ENCODE assay signal across 7 cellular contexts in genomic region chr13:28324181-28324789, GRCh38.
A peak's percentile ranks its signal among the peaks of the same experiment; 100 is the strongest.
DNase-seq lines count a peak whose midpoint lies in the region; ATAC-seq and TF ChIP-seq lines count a peak whose summit lies in the region.

No MANE protein-coding gene starts in this region.

- H3K27me3 ChIP-seq in Peyer's patch (no peaks in the 10 kb centered on the region), osteoblast (ENCODE audit: insufficient read depth, low read length) (no peaks in the 10 kb centered on the region), upper lobe of right lung (no peaks in the 10 kb centered on the region)

- no peaks in the 10 kb centered on the region for H3K4me1 ChIP-seq in Peyer's patch
- peaks cover 40% of the 10 kb centered on the region for H3K4me1 ChIP-seq in osteoblast (ENCODE audit: insufficient read depth, low read length)
- peaks cover 6% of the 10 kb centered on the region for H3K4me1 ChIP-seq in upper lobe of right lung

- H3K36me3 ChIP-seq in Peyer's patch, result no peaks in the 10 kb centered on the region
- no peaks in the 10 kb centered on the region for H3K36me3 ChIP-seq in osteoblast (ENCODE audit: insufficient read depth, low read length)
- no peaks in the 10 kb centered on the region for H3K36me3 ChIP-seq in upper lobe of right lung

- TF ChIP-seq CTCF in GM12864 (IDR thresholded peaks at IDR 0.05; ENCODE audit: low read depth, low read length, missing control alignments), result peak; percentile 91
- peak; percentile 28 to 74 (median 62) for TF ChIP-seq CTCF in Peyer's patch (IDR thresholded peaks at IDR 0.05)
- TF ChIP-seq CTCF in fibroblast of villous mesenchyme (IDR thresholded peaks at IDR 0.05; ENCODE audit: insufficient read depth, low read depth, low read length), result peak; percentile 89
- peak; percentile 91 for TF ChIP-seq CTCF in osteoblast (IDR thresholded peaks at IDR 0.05; ENCODE audit: extremely low read depth, low read depth, low read length)
- TF ChIP-seq CTCF in upper lobe of right lung (IDR thresholded peaks at IDR 0.05), result peak; percentile 82

- no peak overlapping the region for H3K27ac ChIP-seq in Peyer's patch
- H3K27ac ChIP-seq in osteoblast (ENCODE audit: low read depth, low read length), result peak overlapping the region; percentile 44
- H3K27ac ChIP-seq in upper lobe of right lung, result no peak overlapping the region

- H3K9me3 Mint-ChIP-seq in activated T-cell treated with anti-CD3 and anti-CD28 coated beads, Interleukin-2, amount 50 U/mL, for 4 hours, result no peaks in the 10 kb centered on the region

- H3K4me1 Mint-ChIP-seq in activated T-cell treated with anti-CD3 and anti-CD28 coated beads, Interleukin-2, amount 50 U/mL, for 4 hours (ENCODE audit: low read depth), result no peaks in the 10 kb centered on the region

- peaks cover 1% of the 10 kb centered on the region for H3K27me3 Mint-ChIP-seq in activated T-cell treated with anti-CD3 and anti-CD28 coated beads, Interleukin-2, amount 50 U/mL, for 4 hours (ENCODE audit: low read depth)

- TF ChIP-seq POLR2A in Peyer's patch (IDR thresholded peaks at IDR 0.05), result no peak

- H3K4me3 Mint-ChIP-seq in activated T-cell treated with anti-CD3 and anti-CD28 coated beads, Interleukin-2, amount 50 U/mL, for 4 hours, result no peak overlapping the region

- H3K79me2 ChIP-seq in osteoblast (ENCODE audit: insufficient read depth, low read length), result no peaks in the 10 kb centered on the region

- no peak overlapping the region for H3K4me3 ChIP-seq in GM12864 (ENCODE audit: low read depth, low read length)
- H3K4me3 ChIP-seq in Peyer's patch, result no peak overlapping the region
- H3K4me3 ChIP-seq in fibroblast of villous mesenchyme (ENCODE audit: low read depth, low read length), result no peak overlapping the region
- no peak overlapping the region for H3K4me3 ChIP-seq in osteoblast (ENCODE audit: insufficient read depth, low read length)
- no peak overlapping the region for H3K4me3 ChIP-seq in upper lobe of right lung

- H3K36me3 Mint-ChIP-seq in activated T-cell treated with anti-CD3 and anti-CD28 coated beads, Interleukin-2, amount 50 U/mL, for 4 hours (ENCODE audit: insufficient read depth), result no peaks in the 10 kb centered on the region

- DNase-seq in GM12864 (ENCODE audit: low read depth) (peak; percentile 31), Peyer's patch (peak in 2 of 3 donors; percentile 59 to 76), fibroblast of villous mesenchyme (ENCODE audit: low read depth) (peak; percentile 81), osteoblast (ENCODE audit: insufficient read length, low spot score, missing footprints) (peak; percentile 86), upper lobe of right lung (no peak)
- DNase-seq in activated T-cell treated with anti-CD3 and anti-CD28 coated beads, Interleukin-2, amount 50 U/mL, for 4 hours, result peak; percentile 30

- H3K9me3 ChIP-seq in Peyer's patch (no peaks in the 10 kb centered on the region), osteoblast (ENCODE audit: low read depth, low read length) (no peaks in the 10 kb centered on the region), upper lobe of right lung (no peaks in the 10 kb centered on the region)

- peak overlapping the region; percentile 46 for H3K4me2 ChIP-seq in osteoblast (ENCODE audit: insufficient read depth, low read length)

- no peaks in the 10 kb centered on the region for H4K20me1 ChIP-seq in osteoblast (ENCODE audit: insufficient read depth, low read length)

- intact Hi-C loops in upper lobe of right lung (cut with DNase I), result loop anchor here (10.0 kb wide), 2 partner anchors 171 to 311 kb away; partner anchors contain the start of gene FLT1

- ATAC-seq in HG03354 (IDR thresholded peaks at IDR 0.05; ENCODE audit: poor library complexity, severe bottlenecking, unreplicated experiment) (peak; percentile 68), upper lobe of right lung (peak; percentile 94)
- ATAC-seq in activated T-cell treated with anti-CD3 and anti-CD28 coated beads, Interleukin-2, amount 50 U/mL, for 4 hours, result peak; percentile 74 to 77

- H2AFZ ChIP-seq in osteoblast (ENCODE audit: low read length), result peak overlapping the region; percentile 60
